8 cellular contexts compared by ENCODE assay signal in genomic region chrY:22887949-22888348, GRCh38.
DNase-seq lines count a peak whose midpoint lies in the region; ATAC-seq lines count a peak whose summit lies in the region.
"Not testable (repeated sequence)": the region's sequence is repeated elsewhere in the genome, so short reads cannot be mapped to it uniquely, and the experiment has no call there.

No MANE protein-coding gene starts in this region.

- H3K4me3 Mint-ChIP-seq in activated naive CD8-positive, alpha-beta T cell treated with anti-CD3 and anti-CD28 coated beads, Interleukin-2, amount 10 ng/mL, durations not matched to agents 7 days and 5 days; stimulated activated naive CD8-positive, alpha-beta T cell treated with anti-CD3 and anti-CD28 coated beads, Interleukin-15, amount 100 ng/mL, for 72 hours: not testable (repeated sequence)

- H3K9me3 Mint-ChIP-seq in activated naive CD8-positive, alpha-beta T cell treated with anti-CD3 and anti-CD28 coated beads, Interleukin-2, amount 10 ng/mL, durations not matched to agents 7 days and 5 days; stimulated activated naive CD8-positive, alpha-beta T cell treated with anti-CD3 and anti-CD28 coated beads, Interleukin-15, amount 100 ng/mL, for 72 hours: not testable (repeated sequence)

- DNase-seq in activated naive CD8-positive, alpha-beta T cell treated with anti-CD3 and anti-CD28 coated beads, Interleukin-2, amount 10 ng/mL, durations not matched to agents 7 days and 5 days; stimulated activated naive CD8-positive, alpha-beta T cell treated with anti-CD3 and anti-CD28 coated beads, Interleukin-15, amount 100 ng/mL, for 72 hours: not testable (repeated sequence)

- ATAC-seq in GM18498 (IDR thresholded peaks at IDR 0.05; ENCODE audit: unreplicated experiment) (peak; percentile 96), GM19455 (IDR thresholded peaks at IDR 0.05; ENCODE audit: unreplicated experiment) (peak; percentile 94), HG02588 (IDR thresholded peaks at IDR 0.05; ENCODE audit: unreplicated experiment) (peak; percentile 97), HG02973 (IDR thresholded peaks at IDR 0.05; ENCODE audit: unreplicated experiment) (peak; percentile 81), HG03280 (IDR thresholded peaks at IDR 0.05; ENCODE audit: unreplicated experiment) (peak; percentile 79), HG03565 (IDR thresholded peaks at IDR 0.05; ENCODE audit: unreplicated experiment) (peak; percentile 98)
- peak; percentile 67 for ATAC-seq in activated naive CD8-positive, alpha-beta T cell treated with anti-CD3 and anti-CD28 coated beads, Interleukin-2, amount 10 ng/mL, durations not matched to agents 7 days and 5 days (ENCODE audit: low read depth)
- peak; percentile 94 for ATAC-seq in stimulated activated naive CD8-positive, alpha-beta T cell treated with anti-CD3 and anti-CD28 coated beads, Interleukin-15, amount 100 ng/mL, for 72 hours

- H3K27ac Mint-ChIP-seq in activated naive CD8-positive, alpha-beta T cell treated with anti-CD3 and anti-CD28 coated beads, Interleukin-2, amount 10 ng/mL, durations not matched to agents 7 days and 5 days; stimulated activated naive CD8-positive, alpha-beta T cell treated with anti-CD3 and anti-CD28 coated beads, Interleukin-15, amount 100 ng/mL, for 72 hours: not testable (repeated sequence)

- POLR2A ChIA-PET in activated naive CD8-positive, alpha-beta T cell treated with anti-CD3 and anti-CD28 coated beads, Interleukin-2, amount 10 ng/mL, durations not matched to agents 7 days and 5 days (lab: Charles Lee), result not testable (repeated sequence)

- not testable (repeated sequence) for H3K4me1 Mint-ChIP-seq in activated naive CD8-positive, alpha-beta T cell treated with anti-CD3 and anti-CD28 coated beads, Interleukin-2, amount 10 ng/mL, durations not matched to agents 7 days and 5 days; stimulated activated naive CD8-positive, alpha-beta T cell treated with anti-CD3 and anti-CD28 coated beads, Interleukin-15, amount 100 ng/mL, for 72 hours

- not testable (repeated sequence) for H3K36me3 Mint-ChIP-seq in activated naive CD8-positive, alpha-beta T cell treated with anti-CD3 and anti-CD28 coated beads, Interleukin-2, amount 10 ng/mL, durations not matched to agents 7 days and 5 days

- H3K27me3 Mint-ChIP-seq in activated naive CD8-positive, alpha-beta T cell treated with anti-CD3 and anti-CD28 coated beads, Interleukin-2, amount 10 ng/mL, durations not matched to agents 7 days and 5 days; stimulated activated naive CD8-positive, alpha-beta T cell treated with anti-CD3 and anti-CD28 coated beads, Interleukin-15, amount 100 ng/mL, for 72 hours: not testable (repeated sequence)
